ENCODE assay signal across 1 cellular context in the genomic region with DNA sequence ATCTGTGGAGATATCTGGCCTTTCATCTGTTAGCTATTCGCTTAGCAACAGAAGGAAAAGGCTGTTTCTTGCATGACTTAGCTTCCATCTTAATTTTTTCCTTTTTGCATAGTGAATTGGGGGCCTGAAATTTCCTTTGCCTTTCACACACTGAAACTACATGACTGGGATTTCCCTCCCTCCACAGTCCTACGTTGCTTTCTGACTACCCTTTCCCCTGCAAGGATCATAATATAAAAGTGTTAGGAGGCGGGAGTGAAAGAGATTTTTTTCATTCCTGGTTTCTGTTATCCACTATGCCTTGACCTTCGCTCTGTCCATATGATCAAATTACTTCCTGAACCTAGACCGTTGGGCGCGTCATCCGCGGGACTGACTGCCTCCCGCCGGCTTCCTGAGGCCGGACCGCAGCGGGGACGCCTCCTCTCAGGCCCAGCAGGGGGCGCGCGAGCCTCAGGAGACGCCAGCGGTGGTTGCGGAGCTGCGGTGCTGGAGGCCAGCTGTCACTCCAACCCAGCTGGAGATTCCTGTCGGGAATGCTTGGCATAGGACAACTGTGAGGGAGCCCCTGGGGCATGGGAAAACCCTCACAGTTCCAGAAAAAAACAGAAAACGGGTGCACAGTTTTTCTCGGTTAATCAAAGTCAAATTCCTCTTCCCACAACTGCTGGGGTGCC.
TF ChIP-seq lines count a peak whose summit lies in the region.

No MANE protein-coding gene starts in this region.

TF ChIP-seq in K562, 482 proteins besides CTCF, POLR2A, EP300 and RAD21 (continued from another document and continues in another):
- TF ChIP-seq, protein P1, sequence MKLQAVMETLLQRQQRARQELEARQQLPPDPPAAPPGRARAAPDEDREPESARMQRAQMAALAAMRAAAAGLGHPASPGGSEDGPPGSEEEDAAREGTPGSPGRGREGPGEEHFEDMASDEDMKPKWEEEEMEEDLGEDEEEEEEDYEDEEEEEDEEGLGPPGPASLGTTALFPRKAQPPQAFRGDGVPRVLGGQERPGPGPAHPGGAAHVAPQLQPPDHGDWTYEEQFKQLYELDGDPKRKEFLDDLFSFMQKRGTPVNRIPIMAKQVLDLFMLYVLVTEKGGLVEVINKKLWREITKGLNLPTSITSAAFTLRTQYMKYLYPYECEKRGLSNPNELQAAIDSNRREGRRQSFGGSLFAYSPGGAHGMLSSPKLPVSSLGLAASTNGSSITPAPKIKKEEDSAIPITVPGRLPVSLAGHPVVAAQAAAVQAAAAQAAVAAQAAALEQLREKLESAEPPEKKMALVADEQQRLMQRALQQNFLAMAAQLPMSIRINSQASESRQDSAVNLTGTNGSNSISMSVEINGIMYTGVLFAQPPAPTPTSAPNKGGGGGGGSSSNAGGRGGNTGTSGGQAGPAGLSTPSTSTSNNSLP (IDR thresholded peaks at IDR 0.05; ENCODE audit: borderline replicate concordance, low read depth, low read length), result no peak
- TF ChIP-seq ZNF764 (CRISPR knock-in tag; IDR thresholded peaks at IDR 0.05; ENCODE audit: low read depth) (no peak), ATF1 (CRISPR knock-in tag; IDR thresholded peaks at IDR 0.05) (no peak), ATF1 (tag; IDR thresholded peaks at IDR 0.05) (peak; percentile 41), KDM4B (IDR thresholded peaks at IDR 0.05; ENCODE audit: borderline replicate concordance in 2 of 2, low read depth in 1 of 2) (no peak), NR4A1 (CRISPR knock-in tag; IDR thresholded peaks at IDR 0.05) (no peak), NR4A1 (tag; IDR thresholded peaks at IDR 0.05) (no peak), RBM25 (IDR thresholded peaks at IDR 0.05; ENCODE audit: low read depth, low read length, severe bottlenecking) (no peak), CBX3 (IDR thresholded peaks at IDR 0.05; ENCODE audit: borderline replicate concordance in 1 of 2, low read length in 2 of 2) (peak in 1 of 2 experiments; percentile 49; a peak in 1 of 3 replicates), ZBTB7A (IDR thresholded peaks at IDR 0.05; ENCODE audit: borderline replicate concordance, control insufficient read depth, low read depth, low read length) (no peak), ZNF75A (CRISPR knock-in tag; IDR thresholded peaks at IDR 0.05) (no peak), IRF2 (CRISPR knock-in tag; IDR thresholded peaks at IDR 0.05) (no peak), ZNF232 (CRISPR knock-in tag; IDR thresholded peaks at IDR 0.05) (no peak), MXI1 (IDR thresholded peaks at IDR 0.05; ENCODE audit: low read depth, low read length) (no peak), SMAD4 (CRISPR knock-in tag; conservative IDR thresholded peaks at IDR 0.05) (peak; percentile 78), ZNF445 (CRISPR knock-in tag; IDR thresholded peaks at IDR 0.05; ENCODE audit: low read depth) (no peak), CREB1 (IDR thresholded peaks at IDR 0.05) (peak; percentile 55), CREB1 (CRISPR knock-in tag; IDR thresholded peaks at IDR 0.05) (peak; percentile 50; the same call in 1 of the 2 replicates), NR2C2 (CRISPR knock-in tag; IDR thresholded peaks at IDR 0.05) (no peak), NR2C2 (tag; IDR thresholded peaks at IDR 0.05) (peak; percentile 41; the same call in 1 of the 2 replicates)
- TF ChIP-seq, protein P2, sequence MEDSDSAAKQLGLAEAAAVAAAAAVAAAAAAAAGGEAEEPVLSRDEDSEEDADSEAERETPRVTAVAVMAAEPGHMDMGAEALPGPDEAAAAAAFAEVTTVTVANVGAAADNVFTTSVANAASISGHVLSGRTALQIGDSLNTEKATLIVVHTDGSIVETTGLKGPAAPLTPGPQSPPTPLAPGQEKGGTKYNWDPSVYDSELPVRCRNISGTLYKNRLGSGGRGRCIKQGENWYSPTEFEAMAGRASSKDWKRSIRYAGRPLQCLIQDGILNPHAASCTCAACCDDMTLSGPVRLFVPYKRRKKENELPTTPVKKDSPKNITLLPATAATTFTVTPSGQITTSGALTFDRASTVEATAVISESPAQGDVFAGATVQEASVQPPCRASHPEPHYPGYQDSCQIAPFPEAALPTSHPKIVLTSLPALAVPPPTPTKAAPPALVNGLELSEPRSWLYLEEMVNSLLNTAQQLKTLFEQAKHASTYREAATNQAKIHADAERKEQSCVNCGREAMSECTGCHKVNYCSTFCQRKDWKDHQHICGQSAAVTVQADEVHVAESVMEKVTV (CRISPR knock-in tag; IDR thresholded peaks at IDR 0.05), result peak; percentile 72
- TF ChIP-seq, protein P3, sequence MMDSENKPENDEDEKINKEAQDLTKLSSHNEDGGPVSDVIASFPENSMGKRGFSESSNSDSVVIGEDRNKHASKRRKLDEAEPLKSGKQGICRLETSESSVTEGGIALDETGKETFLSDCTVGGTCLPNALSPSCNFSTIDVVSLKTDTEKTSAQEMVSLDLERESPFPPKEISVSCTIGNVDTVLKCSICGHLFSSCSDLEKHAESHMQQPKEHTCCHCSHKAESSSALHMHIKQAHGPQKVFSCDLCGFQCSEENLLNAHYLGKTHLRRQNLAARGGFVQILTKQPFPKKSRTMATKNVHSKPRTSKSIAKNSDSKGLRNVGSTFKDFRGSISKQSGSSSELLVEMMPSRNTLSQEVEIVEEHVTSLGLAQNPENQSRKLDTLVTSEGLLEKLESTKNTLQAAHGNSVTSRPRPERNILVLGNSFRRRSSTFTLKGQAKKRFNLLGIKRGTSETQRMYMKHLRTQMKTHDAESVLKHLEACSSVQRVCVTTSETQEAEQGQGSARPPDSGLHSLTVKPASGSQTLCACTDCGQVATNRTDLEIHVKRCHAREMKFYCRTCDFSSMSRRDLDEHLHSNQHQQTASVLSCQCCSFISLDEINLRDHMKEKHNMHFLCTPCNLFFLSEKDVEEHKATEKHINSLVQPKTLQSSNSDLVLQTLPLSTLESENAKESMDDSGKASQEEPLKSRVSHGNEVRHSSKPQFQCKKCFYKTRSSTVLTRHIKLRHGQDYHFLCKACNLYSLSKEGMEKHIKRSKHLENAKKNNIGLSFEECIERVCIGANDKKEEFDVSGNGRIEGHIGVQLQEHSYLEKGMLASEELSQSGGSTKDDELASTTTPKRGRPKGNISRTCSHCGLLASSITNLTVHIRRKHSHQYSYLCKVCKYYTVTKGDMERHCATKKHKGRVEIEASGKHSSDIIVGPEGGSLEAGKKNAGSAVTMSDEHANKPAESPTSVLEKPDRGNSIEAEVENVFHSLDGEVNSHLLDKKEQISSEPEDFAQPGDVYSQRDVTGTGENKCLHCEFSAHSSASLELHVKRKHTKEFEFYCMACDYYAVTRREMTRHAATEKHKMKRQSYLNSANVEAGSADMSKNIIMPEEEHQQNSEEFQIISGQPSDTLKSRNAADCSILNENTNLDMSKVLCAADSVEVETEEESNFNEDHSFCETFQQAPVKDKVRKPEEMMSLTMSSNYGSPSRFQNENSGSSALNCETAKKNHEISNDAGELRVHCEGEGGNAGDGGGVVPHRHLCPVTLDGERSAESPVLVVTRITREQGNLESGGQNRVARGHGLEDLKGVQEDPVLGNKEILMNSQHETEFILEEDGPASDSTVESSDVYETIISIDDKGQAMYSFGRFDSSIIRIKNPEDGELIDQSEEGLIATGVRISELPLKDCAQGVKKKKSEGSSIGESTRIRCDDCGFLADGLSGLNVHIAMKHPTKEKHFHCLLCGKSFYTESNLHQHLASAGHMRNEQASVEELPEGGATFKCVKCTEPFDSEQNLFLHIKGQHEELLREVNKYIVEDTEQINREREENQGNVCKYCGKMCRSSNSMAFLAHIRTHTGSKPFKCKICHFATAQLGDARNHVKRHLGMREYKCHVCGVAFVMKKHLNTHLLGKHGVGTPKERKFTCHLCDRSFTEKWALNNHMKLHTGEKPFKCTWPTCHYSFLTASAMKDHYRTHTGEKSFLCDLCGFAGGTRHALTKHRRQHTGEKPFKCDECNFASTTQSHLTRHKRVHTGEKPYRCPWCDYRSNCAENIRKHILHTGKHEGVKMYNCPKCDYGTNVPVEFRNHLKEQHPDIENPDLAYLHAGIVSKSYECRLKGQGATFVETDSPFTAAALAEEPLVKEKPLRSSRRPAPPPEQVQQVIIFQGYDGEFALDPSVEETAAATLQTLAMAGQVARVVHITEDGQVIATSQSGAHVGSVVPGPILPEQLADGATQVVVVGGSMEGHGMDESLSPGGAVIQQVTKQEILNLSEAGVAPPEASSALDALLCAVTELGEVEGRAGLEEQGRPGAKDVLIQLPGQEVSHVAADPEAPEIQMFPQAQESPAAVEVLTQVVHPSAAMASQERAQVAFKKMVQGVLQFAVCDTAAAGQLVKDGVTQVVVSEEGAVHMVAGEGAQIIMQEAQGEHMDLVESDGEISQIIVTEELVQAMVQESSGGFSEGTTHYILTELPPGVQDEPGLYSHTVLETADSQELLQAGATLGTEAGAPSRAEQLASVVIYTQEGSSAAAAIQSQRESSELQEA (IDR thresholded peaks at IDR 0.05; ENCODE audit: low read depth), result no peak
- TF ChIP-seq, protein P4, sequence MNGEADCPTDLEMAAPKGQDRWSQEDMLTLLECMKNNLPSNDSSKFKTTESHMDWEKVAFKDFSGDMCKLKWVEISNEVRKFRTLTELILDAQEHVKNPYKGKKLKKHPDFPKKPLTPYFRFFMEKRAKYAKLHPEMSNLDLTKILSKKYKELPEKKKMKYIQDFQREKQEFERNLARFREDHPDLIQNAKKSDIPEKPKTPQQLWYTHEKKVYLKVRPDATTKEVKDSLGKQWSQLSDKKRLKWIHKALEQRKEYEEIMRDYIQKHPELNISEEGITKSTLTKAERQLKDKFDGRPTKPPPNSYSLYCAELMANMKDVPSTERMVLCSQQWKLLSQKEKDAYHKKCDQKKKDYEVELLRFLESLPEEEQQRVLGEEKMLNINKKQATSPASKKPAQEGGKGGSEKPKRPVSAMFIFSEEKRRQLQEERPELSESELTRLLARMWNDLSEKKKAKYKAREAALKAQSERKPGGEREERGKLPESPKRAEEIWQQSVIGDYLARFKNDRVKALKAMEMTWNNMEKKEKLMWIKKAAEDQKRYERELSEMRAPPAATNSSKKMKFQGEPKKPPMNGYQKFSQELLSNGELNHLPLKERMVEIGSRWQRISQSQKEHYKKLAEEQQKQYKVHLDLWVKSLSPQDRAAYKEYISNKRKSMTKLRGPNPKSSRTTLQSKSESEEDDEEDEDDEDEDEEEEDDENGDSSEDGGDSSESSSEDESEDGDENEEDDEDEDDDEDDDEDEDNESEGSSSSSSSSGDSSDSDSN (IDR thresholded peaks at IDR 0.05; ENCODE audit: borderline replicate concordance in 1 of 2, low read depth in 2 of 2, low read length in 2 of 2), result no peak
- TF ChIP-seq, protein P5, sequence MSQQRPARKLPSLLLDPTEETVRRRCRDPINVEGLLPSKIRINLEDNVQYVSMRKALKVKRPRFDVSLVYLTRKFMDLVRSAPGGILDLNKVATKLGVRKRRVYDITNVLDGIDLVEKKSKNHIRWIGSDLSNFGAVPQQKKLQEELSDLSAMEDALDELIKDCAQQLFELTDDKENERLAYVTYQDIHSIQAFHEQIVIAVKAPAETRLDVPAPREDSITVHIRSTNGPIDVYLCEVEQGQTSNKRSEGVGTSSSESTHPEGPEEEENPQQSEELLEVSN (IDR thresholded peaks at IDR 0.05; ENCODE audit: borderline replicate concordance in 1 of 2, extremely low read depth in 1 of 2, insufficient read depth in 1 of 2, insufficient read length in 1 of 2, low read depth in 1 of 2, low read length in 1 of 2, poor library complexity in 1 of 2, severe bottlenecking in 1 of 2), result peak in 1 of 2 experiments; percentile 35
- TF ChIP-seq, protein P6, sequence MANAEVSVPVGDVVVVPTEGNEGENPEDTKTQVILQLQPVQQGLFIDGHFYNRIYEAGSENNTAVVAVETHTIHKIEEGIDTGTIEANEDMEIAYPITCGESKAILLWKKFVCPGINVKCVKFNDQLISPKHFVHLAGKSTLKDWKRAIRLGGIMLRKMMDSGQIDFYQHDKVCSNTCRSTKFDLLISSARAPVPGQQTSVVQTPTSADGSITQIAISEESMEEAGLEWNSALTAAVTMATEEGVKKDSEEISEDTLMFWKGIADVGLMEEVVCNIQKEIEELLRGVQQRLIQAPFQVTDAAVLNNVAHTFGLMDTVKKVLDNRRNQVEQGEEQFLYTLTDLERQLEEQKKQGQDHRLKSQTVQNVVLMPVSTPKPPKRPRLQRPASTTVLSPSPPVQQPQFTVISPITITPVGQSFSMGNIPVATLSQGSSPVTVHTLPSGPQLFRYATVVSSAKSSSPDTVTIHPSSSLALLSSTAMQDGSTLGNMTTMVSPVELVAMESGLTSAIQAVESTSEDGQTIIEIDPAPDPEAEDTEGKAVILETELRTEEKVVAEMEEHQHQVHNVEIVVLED (CRISPR knock-in tag; IDR thresholded peaks at IDR 0.05), result no peak
- TF ChIP-seq, protein P7, sequence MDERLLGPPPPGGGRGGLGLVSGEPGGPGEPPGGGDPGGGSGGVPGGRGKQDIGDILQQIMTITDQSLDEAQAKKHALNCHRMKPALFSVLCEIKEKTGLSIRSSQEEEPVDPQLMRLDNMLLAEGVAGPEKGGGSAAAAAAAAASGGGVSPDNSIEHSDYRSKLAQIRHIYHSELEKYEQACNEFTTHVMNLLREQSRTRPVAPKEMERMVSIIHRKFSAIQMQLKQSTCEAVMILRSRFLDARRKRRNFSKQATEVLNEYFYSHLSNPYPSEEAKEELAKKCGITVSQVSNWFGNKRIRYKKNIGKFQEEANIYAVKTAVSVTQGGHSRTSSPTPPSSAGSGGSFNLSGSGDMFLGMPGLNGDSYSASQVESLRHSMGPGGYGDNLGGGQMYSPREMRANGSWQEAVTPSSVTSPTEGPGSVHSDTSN (CRISPR knock-in tag; IDR thresholded peaks at IDR 0.05; ENCODE audit: low read depth), result peak; percentile 42; the same call in 1 of the 2 replicates
- TF ChIP-seq, protein P7 (tag; conservative IDR thresholded peaks at IDR 0.05; ENCODE audit: low read depth), result peak; percentile 60
- TF ChIP-seq, protein P8, sequence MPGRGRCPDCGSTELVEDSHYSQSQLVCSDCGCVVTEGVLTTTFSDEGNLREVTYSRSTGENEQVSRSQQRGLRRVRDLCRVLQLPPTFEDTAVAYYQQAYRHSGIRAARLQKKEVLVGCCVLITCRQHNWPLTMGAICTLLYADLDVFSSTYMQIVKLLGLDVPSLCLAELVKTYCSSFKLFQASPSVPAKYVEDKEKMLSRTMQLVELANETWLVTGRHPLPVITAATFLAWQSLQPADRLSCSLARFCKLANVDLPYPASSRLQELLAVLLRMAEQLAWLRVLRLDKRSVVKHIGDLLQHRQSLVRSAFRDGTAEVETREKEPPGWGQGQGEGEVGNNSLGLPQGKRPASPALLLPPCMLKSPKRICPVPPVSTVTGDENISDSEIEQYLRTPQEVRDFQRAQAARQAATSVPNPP (IDR thresholded peaks at IDR 0.05; ENCODE audit: borderline replicate concordance, insufficient read depth, insufficient read length), result no peak
- TF ChIP-seq, protein P9, sequence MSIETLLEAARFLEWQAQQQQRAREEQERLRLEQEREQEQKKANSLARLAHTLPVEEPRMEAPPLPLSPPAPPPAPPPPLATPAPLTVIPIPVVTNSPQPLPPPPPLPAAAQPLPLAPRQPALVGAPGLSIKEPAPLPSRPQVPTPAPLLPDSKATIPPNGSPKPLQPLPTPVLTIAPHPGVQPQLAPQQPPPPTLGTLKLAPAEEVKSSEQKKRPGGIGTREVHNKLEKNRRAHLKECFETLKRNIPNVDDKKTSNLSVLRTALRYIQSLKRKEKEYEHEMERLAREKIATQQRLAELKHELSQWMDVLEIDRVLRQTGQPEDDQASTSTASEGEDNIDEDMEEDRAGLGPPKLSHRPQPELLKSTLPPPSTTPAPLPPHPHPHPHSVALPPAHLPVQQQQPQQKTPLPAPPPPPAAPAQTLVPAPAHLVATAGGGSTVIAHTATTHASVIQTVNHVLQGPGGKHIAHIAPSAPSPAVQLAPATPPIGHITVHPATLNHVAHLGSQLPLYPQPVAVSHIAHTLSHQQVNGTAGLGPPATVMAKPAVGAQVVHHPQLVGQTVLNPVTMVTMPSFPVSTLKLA (conservative IDR thresholded peaks at IDR 0.05), result no peak
